In genomic region chr1:155322953-155323728, GRCh38 we compare ENCODE assay signal across 8 cellular contexts. TPM values are rescaled to one million over a fixed set of nuclear protein-coding genes. Genes with fewer than 3 reads are reported as not detected.
DNase-seq lines count a peak whose midpoint lies in the region; ATAC-seq and TF ChIP-seq lines count a peak whose summit lies in the region.

No MANE protein-coding gene starts in this region.

- H3K36me3 ChIP-seq in spleen, result peaks cover 0 to 34% (median 9%) of the 10 kb centered on the region in 6 donors

- intact Hi-C loops in spleen (cut with DNase I; ENCODE audit: low total_unique reads), result loop anchor here (10.0 kb wide), 1 partner anchor 48 kb away; the partner anchor contains the start of genes CLK2 and HCN3

- H3K4me3 ChIP-seq in spleen, result peak overlapping the region; percentile 80 to 97 (median 89)

- no peaks in the 10 kb centered on the region for H3K9me3 ChIP-seq in spleen

- peak; percentile 77 to 99 (median 98) for TF ChIP-seq CTCF in spleen (IDR thresholded peaks at IDR 0.05 in 8 of 11, conservative IDR thresholded peaks at IDR 0.05 in 3 of 11)

- H3K4me1 ChIP-seq in spleen, result peaks cover 20 to 70% (median 48%) of the 10 kb centered on the region in 6 donors

- peak overlapping the region; percentile 95 to 99 (median 96) for H3K27ac ChIP-seq in spleen

- ATAC-seq in HG03135 (IDR thresholded peaks at IDR 0.05; ENCODE audit: unreplicated experiment), result peak; percentile 43
- peak; percentile 55 to 63 for ATAC-seq in activated CD4-positive, CD25-positive, alpha-beta regulatory T cell treated with anti-CD3 and anti-CD28 coated beads, Interleukin-2, amount 50 U/mL, for 24 hours

- no peak for TF ChIP-seq POLR2A in spleen (IDR thresholded peaks at IDR 0.05)

- 0 to 1% (median 1%) methylated on average over 34 to 58 of the region's 58 CpGs for WGBS in spleen, 5 donors

- H3K27me3 ChIP-seq in spleen (replicated peaks in 1 of 7), result no peaks in the 10 kb centered on the region

- DNase-seq in NCI-H1436 (lab: John Stamatoyannopoulos, UW) (peak; percentile 77), NCI-H1436 treated with DMSO at 0.1 percent for 48 hours (lab: John Stamatoyannopoulos, UW) (no peak), NCI-H226 (peak; percentile 95), islet precursor cell (peak; percentile 99), spleen (peak; percentile 96)
- DNase-seq in central memory CD4-positive, alpha-beta T cell, result peak; percentile 79

RNA-seq across cellular contexts. Expression of gene RUSC1, which starts 2.4 kb away (rescaled TPM):
- 10 to 100 TPM; 11.4 to 21.1 (median 18.0) TPM for total RNA-seq in spleen
- 10 to 100 TPM in 2 of 3 donors, 1 to 10 TPM in 1; 8.5 to 17.3 (median 10.8) TPM for polyA plus RNA-seq in spleen

RNA-seq across cellular contexts. Expression of gene FDPS, which starts 14.5 kb away (rescaled TPM):
- total RNA-seq in spleen, result 100 to 1,000 TPM in 2 of 7 donors, 10 to 100 TPM in 5; 84.5 to 118 (median 94.5) TPM
- polyA plus RNA-seq in spleen, result 100 to 1,000 TPM; 111 to 134 (median 130) TPM

RNA-seq across cellular contexts. Expression of gene PKLR, which starts 21.9 kb away (rescaled TPM):
- total RNA-seq in spleen, result under 1 TPM in 4 of 7 donors, not detected in 3; 0.22 to 0.74 (median 0.43) TPM
- polyA plus RNA-seq in spleen, result under 1 TPM in 1 of 3 donors, not detected in 2; 0.04 TPM

RNA-seq across cellular contexts. Expression of gene HCN3, which starts 45.9 kb away (rescaled TPM):
- 1 to 10 TPM in 6 of 7 donors, under 1 TPM in 1; 0.65 to 3.3 (median 1.9) TPM for total RNA-seq in spleen
- 1 to 10 TPM in 2 of 3 donors, under 1 TPM in 1; 0.89 to 1.6 (median 1.4) TPM for polyA plus RNA-seq in spleen

RNA-seq across cellular contexts. Expression of gene CLK2, which starts 49.8 kb away (rescaled TPM):
- 10 to 100 TPM; 61.0 to 89.9 (median 71.8) TPM for total RNA-seq in spleen
- polyA plus RNA-seq in spleen, result 10 to 100 TPM; 38.6 to 82.0 (median 77.4) TPM
